In genomic region chr6:75213112-75213511, GRCh38 we compare ENCODE assay signal across 16 cellular contexts. TPM values are rescaled to one million over a fixed set of nuclear protein-coding genes. Genes with fewer than 3 reads are reported as not detected.
DNase-seq lines count a peak whose midpoint lies in the region; ATAC-seq lines count a peak whose summit lies in the region.
"Had no signal": no experiment of that assay in that cellular context is flagged by ENCODE, and none has a peak within 500 bp of the region (broad histone marks: within the 10 kb centered on the region; RNA-seq: fewer than 3 reads in every experiment).

No MANE protein-coding gene starts in this region.

- WGBS in GM23248 (ENCODE audit: low coverage in 1 of 2, low lambda C conversion rate in 2 of 2, missing lambda C conversion rate in 2 of 2), 2 experiments: 4 to 5% methylated on average over 1 of the region's 1 CpG

- no peak overlapping the region for H3K4me2 ChIP-seq in GM23248 (ENCODE audit: unreplicated experiment)
- H3K4me2 ChIP-seq: KMS-11 had no signal

- no peaks in the 10 kb centered on the region for H4K20me1 ChIP-seq in GM23248 (ENCODE audit: insufficient read depth)

- H2AFZ ChIP-seq in GM23248: no peak overlapping the region
- H2AFZ ChIP-seq: PC-9 had no signal

- H3K27ac ChIP-seq in GM23248: no peak overlapping the region
- H3K27ac ChIP-seq: HL-60, KMS-11, PC-9 had no signal

- H3K4me1 ChIP-seq in GM23248 (ENCODE audit: insufficient read depth): peaks cover 28% of the 10 kb centered on the region

- no peaks in the 10 kb centered on the region for H3K9me3 ChIP-seq in GM23248 (ENCODE audit: low read depth)

- H3K9me2 ChIP-seq in GM23248 (ENCODE audit: insufficient read depth): no peaks in the 10 kb centered on the region

- peak; percentile 31 for DNase-seq in GM23248
- peak; percentile 23 for DNase-seq in SK-MEL-5 (ENCODE audit: low read depth, low spot score)
- DNase-seq in fibroblast of gingiva (ENCODE audit: low read depth): peak; percentile 44
- peak; percentile 60 for DNase-seq in medulla oblongata (ENCODE audit: extremely low spot score)
- DNase-seq in hepatic stellate cell (ENCODE audit: low spot score): no peak
- no peak for DNase-seq in islet precursor cell
- DNase-seq in HK-2 (ENCODE audit: unreplicated experiment): no peak
- DNase-seq: ACHN; CD8-positive, alpha-beta T cell; NCI-H1092; NCI-H2107; NCI-H446; PC-9 had no signal

- in situ Hi-C loops in GM23248 (cut with MboI) (loop anchor here (10.0 to 25.0 kb wide), 4 partner anchors 801 to 1476 kb away; no protein-coding TSS in a partner anchor), SK-MEL-5 (cut with HindIII; ENCODE audit: low pct_unique_long_range_greater_than_20kb, low sequenced_read_pairs) (no loop called here)

- no peaks in the 10 kb centered on the region for H3K79me2 ChIP-seq in GM23248 (ENCODE audit: insufficient read depth)

- no peak for ATAC-seq in HG02678 (IDR thresholded peaks at IDR 0.05; ENCODE audit: unreplicated experiment)
- ATAC-seq: CD8-positive, alpha-beta T cell had no signal

- H3F3A ChIP-seq in GM23248 (ENCODE audit: insufficient read depth): peaks cover 22% of the 10 kb centered on the region

- no peaks in the 10 kb centered on the region for H3K36me3 ChIP-seq in GM23248 (ENCODE audit: low read depth)

- no peak overlapping the region for H3K4me3 ChIP-seq in GM23248
- H3K4me3 ChIP-seq: PC-9 had no signal

- no peak overlapping the region for H3K9ac ChIP-seq in GM23248
- H3K9ac ChIP-seq: KMS-11 had no signal

- no peaks in the 10 kb centered on the region for H3K27me3 ChIP-seq in GM23248 (replicated peaks; ENCODE audit: insufficient read depth)

RNA-seq across cellular contexts. Expression of gene COL12A1, which starts 7.3 kb away (rescaled TPM):
- 1,033 and 1,064 TPM in 2 replicates for total RNA-seq in GM23248 (2014; rRNA removed; shearing (Covaris generic))
- polyA plus RNA-seq in GM23248 (2016; fragmentation: Nextera tagmentation; extraction: Ambion mirVana): 232 and 253 TPM in 2 replicates
- 0.29 and 1.1 TPM in 2 replicates for total RNA-seq in SK-MEL-5 (2014; rRNA removed; shearing (Covaris generic))
- 0.36 and 0.89 TPM in 2 replicates for polyA plus RNA-seq in SK-MEL-5 (2015; cell fraction: cytosol; rRNA removed)
- polyA plus RNA-seq in SK-MEL-5 (2015; cell fraction: nucleus; rRNA removed): 1.0 and 2.4 TPM in 2 replicates
- total RNA-seq: CD8-positive, alpha-beta T cell had no signal

RNA-seq across cellular contexts. Expression of gene COX7A2, which starts 30.5 kb away (rescaled TPM):
- total RNA-seq in GM23248 (2014; rRNA removed; shearing (Covaris generic)): 166 and 545 TPM in 2 replicates
- polyA plus RNA-seq in GM23248 (2016; fragmentation: Nextera tagmentation; extraction: Ambion mirVana): 666 and 696 TPM in 2 replicates
- 271 and 303 TPM in 2 replicates for total RNA-seq in SK-MEL-5 (2014; rRNA removed; shearing (Covaris generic))
- polyA plus RNA-seq in SK-MEL-5 (2015; cell fraction: cytosol; rRNA removed): 167 and 292 TPM in 2 replicates
- polyA plus RNA-seq in SK-MEL-5 (2015; cell fraction: nucleus; rRNA removed): 62.0 and 144 TPM in 2 replicates

Comparison
In these comparisons a context has a peak if more than half of its experiments do, and no peak if none do; other contexts are left out.
1. DNase-seq: peak in GM23248 (single experiment), SK-MEL-5 (single experiment), fibroblast of gingiva (single experiment) and medulla oblongata (single experiment); none in hepatic stellate cell (single experiment), islet precursor cell (single experiment) and HK-2 (single experiment).
2. RNA of gene COL12A1, which starts 7.3 kb away (total RNA-seq): 1,033 to 1,064 TPM in GM23248; 0.29 to 1.1 TPM in SK-MEL-5; every median in the first group is over 100 times any median in the second.